Comparison of ENCODE assay signal across 15 cellular contexts in the genomic region with DNA sequence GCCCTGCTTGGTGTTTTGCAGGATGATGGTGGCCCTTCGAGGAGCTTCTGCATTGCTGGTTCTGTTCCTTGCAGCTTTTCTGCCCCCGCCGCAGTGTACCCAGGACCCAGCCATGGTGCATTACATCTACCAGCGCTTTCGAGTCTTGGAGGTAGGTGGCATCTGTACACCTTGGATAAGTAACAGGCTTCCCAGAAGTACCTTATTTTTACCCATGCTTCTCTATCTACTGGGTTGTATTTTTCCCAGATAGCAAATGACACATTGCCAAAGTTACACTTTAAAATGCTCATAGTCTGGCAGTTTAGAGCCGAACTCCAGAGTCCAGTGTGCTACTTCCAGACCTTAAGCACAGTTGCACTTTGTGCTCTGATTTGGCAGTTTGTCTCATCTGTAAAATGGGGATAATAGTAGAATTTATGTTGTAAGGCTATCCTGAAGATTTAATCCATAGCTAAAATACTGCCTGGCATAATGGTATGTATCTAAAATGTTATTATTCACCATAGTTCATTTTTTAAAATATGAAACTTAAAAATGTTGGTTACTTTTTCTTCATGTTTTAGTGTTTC. TPM values are rescaled to one million over a fixed set of nuclear protein-coding genes. Genes with fewer than 3 reads are reported as not detected.
A peak's percentile ranks its signal among the peaks of the same experiment; 100 is the strongest.
DNase-seq lines count a peak whose midpoint lies in the region; ATAC-seq and TF ChIP-seq lines count a peak whose summit lies in the region.
"Had no signal": no experiment of that assay in that cellular context is flagged by ENCODE, and none has a peak within 500 bp of the region (broad histone marks: within the 10 kb centered on the region; RNA-seq: fewer than 3 reads in every experiment).

No MANE protein-coding gene starts in this region.

- intact Hi-C loops in ascending aorta (cut with DNase I): no loop called here
- intact Hi-C loops in left ventricle myocardium superior (cut with micrococcal nuclease): no loop called here

- H3K18ac ChIP-seq in trophoblast cell (ENCODE audit: low read length): no peak overlapping the region

- no peak overlapping the region for H3K9ac ChIP-seq in trophoblast cell (ENCODE audit: low read length)
- H3K9ac ChIP-seq: BLaER1 had no signal

- H2BK12ac ChIP-seq in trophoblast cell (ENCODE audit: low read length): no peak overlapping the region

- H3K23ac ChIP-seq in trophoblast cell (ENCODE audit: low read length): no peak overlapping the region

- no peak overlapping the region for H4K8ac ChIP-seq in trophoblast cell (ENCODE audit: low read depth, low read length)

- H3K4ac ChIP-seq in trophoblast cell (ENCODE audit: low read depth, low read length): no peak overlapping the region

- no peak for TF ChIP-seq POLR2A in upper lobe of left lung (IDR thresholded peaks at IDR 0.05)

- in situ Hi-C loops in GM13976 (cut with MboI; ENCODE audit: low sequenced_read_pairs, unreplicated experiment): no loop called here

- no peak overlapping the region for H4K12ac ChIP-seq in trophoblast cell (ENCODE audit: low read depth, low read length)

- H3K14ac ChIP-seq in trophoblast cell (ENCODE audit: low read length): no peak overlapping the region

- peak overlapping the region; percentile 44 to 65 for H3K4me3 ChIP-seq in ascending aorta
- no peak overlapping the region for H3K4me3 ChIP-seq in trophoblast cell (ENCODE audit: low read depth, low read length)
- H3K4me3 ChIP-seq in upper lobe of left lung: peak overlapping the region in 3 of 4 donors; percentile 26 to 41 (median 38)
- H3K4me3 ChIP-seq: BLaER1 had no signal

- no peaks in the 10 kb centered on the region for H3K79me2 ChIP-seq in trophoblast cell (ENCODE audit: control insufficient read depth, insufficient read depth, low read length, poor library complexity)

- TF ChIP-seq EP300 in upper lobe of left lung (IDR thresholded peaks at IDR 0.05): no peak

- H2AFZ ChIP-seq in trophoblast cell (ENCODE audit: insufficient read depth, low read length, poor library complexity): no peak overlapping the region

- H2BK5ac ChIP-seq in trophoblast cell (ENCODE audit: low read depth, low read length, poor library complexity): no peak overlapping the region

- H2BK120ac ChIP-seq in trophoblast cell (ENCODE audit: insufficient read depth, low read length, poor library complexity): no peak overlapping the region

- WGBS in trophoblast cell (ENCODE audit: extremely low coverage, insufficient coverage, insufficient read length): no CpG with 5 or more reads among the region's 6 CpGs
- 79 to 88% methylated on average over 3 to 6 of the region's 6 CpGs for WGBS in upper lobe of left lung, 2 donors

- H2AK5ac ChIP-seq in trophoblast cell (ENCODE audit: low read length): no peak overlapping the region

- TF ChIP-seq CTCF in ascending aorta (IDR thresholded peaks at IDR 0.05): no peak
- TF ChIP-seq CTCF in upper lobe of left lung (IDR thresholded peaks at IDR 0.05): no peak
- TF ChIP-seq CTCF in GM13976 (IDR thresholded peaks at IDR 0.05; ENCODE audit: borderline replicate concordance, control extremely low read depth, extremely low read depth, insufficient read depth, missing control alignments): no peak

- H3K36me3 ChIP-seq in ascending aorta (no peaks in the 10 kb centered on the region), trophoblast cell (ENCODE audit: control insufficient read depth in 1 of 2, insufficient read depth in 2 of 2, low read length in 2 of 2) (no peaks in the 10 kb centered on the region), upper lobe of left lung (no peaks in the 10 kb centered on the region)
- H3K36me3 ChIP-seq: BLaER1 had no signal

- H3K4me1 ChIP-seq in ascending aorta (peaks cover 0 to 2% of the 10 kb centered on the region in 2 donors), trophoblast cell (ENCODE audit: control insufficient read depth in 1 of 2, insufficient read depth in 2 of 2, low read length in 2 of 2) (peaks cover 7 to 15% of the 10 kb centered on the region in 2 experiments), upper lobe of left lung (no peaks in the 10 kb centered on the region)

- H3K27ac ChIP-seq in ascending aorta (peak overlapping the region; percentile 44 to 46), trophoblast cell (ENCODE audit: low read depth, low read length) (no peak overlapping the region), upper lobe of left lung (peak overlapping the region in 2 of 4 donors; percentile 43 to 45)
- H3K27ac ChIP-seq: BLaER1 had no signal

- ATAC-seq in left ventricle myocardium superior (peak; percentile 21), upper lobe of left lung (ENCODE audit: low FRiP score in 2 of 2) (no peak)
- ATAC-seq: HCT116 had no signal

- H3K4me2 ChIP-seq in trophoblast cell (ENCODE audit: low read length): peak overlapping the region; percentile 3
- H3K4me2 ChIP-seq: BLaER1 had no signal

- H3K9me3 ChIP-seq in ascending aorta: no peaks in the 10 kb centered on the region
- no peaks in the 10 kb centered on the region for H3K9me3 ChIP-seq in trophoblast cell (ENCODE audit: insufficient read depth, low read depth, low read length)
- no peaks in the 10 kb centered on the region for H3K9me3 ChIP-seq in upper lobe of left lung
- H3K9me3 ChIP-seq: BLaER1 had no signal

- no peaks in the 10 kb centered on the region for H3K27me3 ChIP-seq in ascending aorta
- H3K27me3 ChIP-seq in trophoblast cell (ENCODE audit: insufficient read depth, low read length): no peaks in the 10 kb centered on the region
- no peaks in the 10 kb centered on the region for H3K27me3 ChIP-seq in upper lobe of left lung
- H3K27me3 ChIP-seq: BLaER1 had no signal

- H3K79me1 ChIP-seq in trophoblast cell (ENCODE audit: low read length): peaks cover 4% of the 10 kb centered on the region

- H4K91ac ChIP-seq in trophoblast cell (ENCODE audit: low read depth, low read length): no peak overlapping the region

- no peak for DNase-seq in ascending aorta (ENCODE audit: low spot score in 2 of 2)
- DNase-seq in left ventricle myocardium superior: no peak
- no peak for DNase-seq in trophoblast cell
- no peak for DNase-seq in upper lobe of left lung
- DNase-seq in NCI-H2107 treated with DMSO at 0.1 percent for 48 hours (lab: John Stamatoyannopoulos, UW; ENCODE audit: unreplicated experiment): no peak
- no peak for DNase-seq in NCI-H1694 treated with DMSO at 0.1 percent for 48 hours (lab: John Stamatoyannopoulos, UW)
- DNase-seq in GM13976 (ENCODE audit: low spot score): no peak
- DNase-seq: activated effector memory CD4-positive, alpha-beta T cell treated with anti-CD3 and anti-CD28 coated beads, Interleukin-2, amount 50 U/mL, for 16 hours; effector CD4-positive, alpha-beta T cell; KG1; NCI-H1417; NCI-H446 had no signal

RNA-seq across cellular contexts. Expression of gene OLFML1, which starts 0.6 kb away (rescaled TPM):
- total RNA-seq in ascending aorta: 10.7 TPM
- 5.7 TPM for total RNA-seq in left ventricle myocardium superior
- 2.4 TPM in 2 replicates for polyA plus RNA-seq in trophoblast cell (2013)
- total RNA-seq in upper lobe of left lung: 10 to 100 TPM in 2 of 6 donors, 1 to 10 TPM in 4; 1.6 to 34.2 (median 4.6) TPM
- total RNA-seq: activated CD8-positive, alpha-beta memory T cell treated with anti-CD3 and anti-CD28 coated beads for 36 hours had no signal

RNA-seq across cellular contexts. Expression of gene PPFIBP2, which starts 27.9 kb away (rescaled TPM):
- total RNA-seq in ascending aorta (4.2 TPM), left ventricle myocardium superior (19.9 TPM), upper lobe of left lung (10 to 100 TPM; 10.6 to 63.9 (median 36.7) TPM)
- 23.3 and 24.1 TPM in 2 replicates for polyA plus RNA-seq in trophoblast cell (2013)
